Comparison of ENCODE assay signal across 9 cellular contexts in the genomic region with DNA sequence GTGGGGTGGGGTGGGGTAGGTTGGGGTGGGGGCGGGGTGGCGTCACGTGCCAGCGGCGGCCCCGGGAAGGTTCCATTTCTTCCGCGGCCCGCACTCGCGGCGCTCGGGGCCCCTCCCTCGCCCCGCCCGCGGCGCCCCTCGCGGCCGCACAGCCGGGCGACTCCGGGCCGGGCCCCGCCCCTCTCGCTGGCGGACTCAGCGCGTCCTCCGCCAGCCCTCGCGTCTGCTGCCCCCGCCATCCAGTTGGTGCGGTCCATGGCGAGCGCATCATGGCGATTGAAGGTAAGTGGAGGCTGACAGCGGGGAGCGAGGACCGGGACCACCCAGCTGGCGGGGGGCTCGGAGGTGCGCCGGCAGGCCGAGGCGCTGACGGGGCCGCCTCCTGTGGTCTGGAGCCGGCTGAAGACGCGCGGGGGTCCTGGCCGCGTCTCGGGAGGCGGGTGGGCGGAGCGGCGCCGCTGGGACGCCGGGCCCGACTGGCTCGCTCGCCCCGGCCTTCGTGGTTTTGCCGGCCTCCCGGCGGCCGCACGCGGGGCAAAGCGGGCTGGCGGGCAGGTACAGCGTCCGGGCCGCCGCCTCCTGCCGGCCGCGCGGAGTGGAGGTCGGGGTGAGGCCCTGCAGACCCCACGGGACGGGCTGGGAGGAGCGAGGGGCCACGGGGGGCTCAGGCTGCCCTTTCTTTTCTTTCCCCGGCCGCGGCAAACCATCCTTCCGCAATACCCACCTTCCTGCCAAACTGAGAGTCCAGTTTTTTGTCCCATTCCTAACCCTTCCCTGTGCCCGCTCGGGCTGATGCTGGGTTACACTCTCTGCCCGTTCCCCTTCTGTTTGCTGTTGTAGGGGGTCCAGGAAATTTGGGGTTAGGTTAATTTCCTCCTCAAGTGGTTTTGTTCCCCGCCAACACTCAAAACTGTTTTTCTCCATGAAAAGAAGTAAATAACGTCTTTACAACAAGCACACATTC. TPM values are rescaled to one million over a fixed set of nuclear protein-coding genes. Genes with fewer than 3 reads are reported as not detected.
DNase-seq lines count a peak whose midpoint lies in the region; ATAC-seq and TF ChIP-seq lines count a peak whose summit lies in the region.
"Had no signal": no experiment of that assay in that cellular context is flagged by ENCODE, and none has a peak within 500 bp of the region (broad histone marks: within the 10 kb centered on the region; RNA-seq: fewer than 3 reads in every experiment).

SYT14 (plus strand) TSS at position 222 of the 964 bp plus-strand sequence; CDS start at position 270, 48 bp downstream.

- TF ChIP-seq RAD21 in SK-N-SH (IDR thresholded peaks at IDR 0.05; ENCODE audit: low read length), result no peak

- peak within 1 kb of the TSS; percentile 61 for H2AFZ ChIP-seq in SK-N-SH (ENCODE audit: low read depth)
- H2AFZ ChIP-seq in parathyroid adenoma, result peak within 1 kb of the TSS; percentile 78

- no peaks in the 10 kb centered on the region for H4K20me1 ChIP-seq in SK-N-SH (ENCODE audit: insufficient read depth)

- TF ChIP-seq CTCF in SK-N-SH (IDR thresholded peaks at IDR 0.05) (peak; percentile 39), esophagus muscularis mucosa (IDR thresholded peaks at IDR 0.05) (no peak), parathyroid adenoma (IDR thresholded peaks at IDR 0.05) (no peak), gastroesophageal sphincter (IDR thresholded peaks at IDR 0.05) (no peak)

- no peaks in the 10 kb centered on the region for H3F3A ChIP-seq in SK-N-SH (replicated peaks; ENCODE audit: insufficient read depth)

- H3K9ac ChIP-seq in SK-N-SH (peak within 1 kb of the TSS; percentile 73), parathyroid adenoma (no peak within 1 kb of the TSS)

- H3K9me3 ChIP-seq in SK-N-SH (no peaks in the 10 kb centered on the region), esophagus muscularis mucosa (no peaks in the 10 kb centered on the region), parathyroid adenoma (ENCODE audit: control insufficient read depth, low read length) (no peaks in the 10 kb centered on the region), gastroesophageal sphincter (no peaks in the 10 kb centered on the region)

- H3K27ac ChIP-seq in SK-N-SH (ENCODE audit: low read depth in 2 of 2, low read length in 1 of 2), result peak within 1 kb of the TSS; percentile 69 to 84
- no peak within 1 kb of the TSS for H3K27ac ChIP-seq in esophagus muscularis mucosa (replicated peaks in 1 of 4)
- peak within 1 kb of the TSS; percentile 82 for H3K27ac ChIP-seq in parathyroid adenoma
- no peak within 1 kb of the TSS for H3K27ac ChIP-seq in gastroesophageal sphincter

- intact Hi-C loops in esophagus muscularis mucosa (cut with DNase I), result no loop called here

- H3K4me2 ChIP-seq in SK-N-SH, result peak within 1 kb of the TSS; percentile 83
- peak within 1 kb of the TSS; percentile 49 for H3K4me2 ChIP-seq in parathyroid adenoma (ENCODE audit: low read length)

- H3K79me2 ChIP-seq in SK-N-SH (ENCODE audit: insufficient read depth) (peaks cover 45% of the 10 kb centered on the region), parathyroid adenoma (no peaks in the 10 kb centered on the region)

- peaks cover 0 to 7% of the 10 kb centered on the region in 2 experiments; a peak in 3 of 4 replicates for H3K4me1 ChIP-seq in SK-N-SH (ENCODE audit: control insufficient read depth in 1 of 2, insufficient read depth in 2 of 2, low read depth in 1 of 2, low read length in 1 of 2)
- H3K4me1 ChIP-seq in esophagus muscularis mucosa, result peaks cover 0 to 13% (median 11%) of the 10 kb centered on the region in 4 donors
- no peaks in the 10 kb centered on the region for H3K4me1 ChIP-seq in parathyroid adenoma
- H3K4me1 ChIP-seq in gastroesophageal sphincter, result peaks cover 0 to 13% (median 0%) of the 10 kb centered on the region in 3 donors

- POLR2A ChIA-PET in SK-N-SH (lab: Yijun Ruan, JAX), result interaction anchor here (0.6 kb wide), 1 partner anchor 411 kb away, joined by 4 read pairs; no protein-coding TSS in a partner anchor

- H3K4me3 ChIP-seq in SK-N-SH (ENCODE audit: low read depth in 2 of 2, low read length in 1 of 2) (peak within 1 kb of the TSS; percentile 68 to 88), esophagus muscularis mucosa (peak within 1 kb of the TSS; percentile 34 to 46 (median 38)), parathyroid adenoma (ENCODE audit: low read depth, low read length) (no peak within 1 kb of the TSS), gastroesophageal sphincter (peak within 1 kb of the TSS in 1 of 2 donors; percentile 41)

- ATAC-seq in gastroesophageal sphincter (no peak), HG03439 (IDR thresholded peaks at IDR 0.05; ENCODE audit: unreplicated experiment) (no peak), HG02884 (IDR thresholded peaks at IDR 0.05; ENCODE audit: unreplicated experiment) (no peak)

- no peak for TF ChIP-seq POLR2A in esophagus muscularis mucosa (IDR thresholded peaks at IDR 0.05; ENCODE audit: low read depth)
- no peak for TF ChIP-seq POLR2A in gastroesophageal sphincter (IDR thresholded peaks at IDR 0.05)

- H3K36me3 ChIP-seq in SK-N-SH (replicated peaks in 1 of 2; ENCODE audit: control insufficient read depth in 1 of 2, insufficient read depth in 2 of 2, low read length in 1 of 2) (peaks cover 0 to 3% of the 10 kb centered on the region in 2 experiments), esophagus muscularis mucosa (no peaks in the 10 kb centered on the region), parathyroid adenoma (ENCODE audit: control insufficient read depth, insufficient read depth, low read length) (no peaks in the 10 kb centered on the region), gastroesophageal sphincter (no peaks in the 10 kb centered on the region)

- WGBS in SK-N-SH (ENCODE audit: low lambda C conversion rate), result 17% methylated on average over 12 of the region's 98 CpGs
- WGBS in esophagus muscularis mucosa, result 4% methylated on average over 17 of the region's 98 CpGs
- 2 to 5% methylated on average over 3 to 8 of the region's 98 CpGs for WGBS in gastroesophageal sphincter (ENCODE audit: low coverage in 1 of 2), 2 donors

- CTCF ChIA-PET in SK-N-SH (lab: Yijun Ruan, JAX), result interaction anchor here (0.7 to 1.9 kb wide), 5 partner anchors 12 to 89 kb away, joined by 3 to 7 read pairs (median 3); no protein-coding TSS in a partner anchor

- DNase-seq in DMS114 treated with DMSO at 0.1 percent for 48 hours (lab: John Stamatoyannopoulos, UW; ENCODE audit: unreplicated experiment), result peak; percentile 49
- DNase-seq in HK-2 (ENCODE audit: unreplicated experiment), result peak; percentile 83
- peak; percentile 94 for DNase-seq in SK-N-SH
- no peak for DNase-seq in esophagus muscularis mucosa (ENCODE audit: extremely low spot score)

- TF ChIP-seq EP300 in SK-N-SH (IDR thresholded peaks at IDR 0.05; ENCODE audit: borderline replicate concordance in 1 of 2, low read depth in 1 of 2, low read length in 1 of 2), result no peak
- TF ChIP-seq EP300 in esophagus muscularis mucosa (IDR thresholded peaks at IDR 0.05), result no peak
- TF ChIP-seq EP300 in gastroesophageal sphincter (IDR thresholded peaks at IDR 0.05), result no peak

- H3K27me3 ChIP-seq in SK-N-SH (ENCODE audit: insufficient read depth) (no peaks in the 10 kb centered on the region), esophagus muscularis mucosa (peaks cover 0 to 63% (median 8%) of the 10 kb centered on the region in 4 donors), parathyroid adenoma (ENCODE audit: control insufficient read depth, insufficient read depth, low read length) (no peaks in the 10 kb centered on the region), gastroesophageal sphincter (peaks cover 53% of the 10 kb centered on the region)

- H3K9me2 ChIP-seq in SK-N-SH, result no peaks in the 10 kb centered on the region

TF ChIP-seq in SK-N-SH, 30 proteins besides CTCF, POLR2A, EP300 and RAD21 (continues in another document):
- no peak for TF ChIP-seq RXRA (IDR thresholded peaks at IDR 0.05; ENCODE audit: borderline replicate concordance, low read depth)
- TF ChIP-seq NRF1 (IDR thresholded peaks at IDR 0.05; ENCODE audit: low read depth, low read length), result no peak
- TF ChIP-seq MAX (IDR thresholded peaks at IDR 0.05; ENCODE audit: low read depth), result no peak
- no peak for TF ChIP-seq SIN3A (IDR thresholded peaks at IDR 0.05; ENCODE audit: borderline replicate concordance, low read depth, low read length)
- peak; percentile 59 for TF ChIP-seq USF1 (IDR thresholded peaks at IDR 0.05; ENCODE audit: borderline replicate concordance, low read depth)
- peak; percentile 57 for TF ChIP-seq MXI1 (IDR thresholded peaks at IDR 0.05; ENCODE audit: low read depth, low read length)
- no peak for TF ChIP-seq TCF12 (IDR thresholded peaks at IDR 0.05)
- no peak for TF ChIP-seq PBX3 (IDR thresholded peaks at IDR 0.05)
- TF ChIP-seq CHD2 (IDR thresholded peaks at IDR 0.05; ENCODE audit: low read length, partially characterized antibody), result no peak
- TF ChIP-seq EZH2phosphoT487 (IDR thresholded peaks at IDR 0.05; ENCODE audit: borderline replicate concordance, low read depth), result no peak
- TF ChIP-seq GATA2 (CRISPR knock-in tag; IDR thresholded peaks at IDR 0.05), result no peak
- TF ChIP-seq FOXM1 (IDR thresholded peaks at IDR 0.05; ENCODE audit: low read depth), result no peak
- TF ChIP-seq RFX5 (IDR thresholded peaks at IDR 0.05; ENCODE audit: low read length), result no peak
- no peak for TF ChIP-seq TEAD4 (IDR thresholded peaks at IDR 0.05; ENCODE audit: borderline replicate concordance, insufficient read depth)

RNA-seq across cellular contexts. Expression of gene SYT14, which starts in this region (rescaled TPM):
- 1.2 and 1.8 TPM in 2 replicates for polyA plus RNA-seq in SK-N-SH (2012; rRNA removed)
- 1.8 TPM in 2 replicates for polyA plus RNA-seq in SK-N-SH (2012; cell fraction: cytosol; rRNA removed)
- 1.0 and 2.7 TPM in 2 replicates for polyA plus RNA-seq in SK-N-SH (2012; cell fraction: nucleus; rRNA removed)
- total RNA-seq in esophagus muscularis mucosa (under 1 TPM; 0.11 to 0.42 (median 0.15) TPM), gastroesophageal sphincter (under 1 TPM in 2 of 4 donors, not detected in 2; under 0.01 to 0.27 TPM)
- total RNA-seq: lung microvascular endothelial cell had no signal

Comparison
In these comparisons a context has a peak if more than half of its experiments do, and no peak if none do; other contexts are left out.
1. H3K27ac ChIP-seq: peak in SK-N-SH (2 of 2) and parathyroid adenoma (single experiment); none in esophagus muscularis mucosa (0 of 4) and gastroesophageal sphincter (0 of 4).